ENCODE assay signal across 14 cellular contexts in the genomic region with DNA sequence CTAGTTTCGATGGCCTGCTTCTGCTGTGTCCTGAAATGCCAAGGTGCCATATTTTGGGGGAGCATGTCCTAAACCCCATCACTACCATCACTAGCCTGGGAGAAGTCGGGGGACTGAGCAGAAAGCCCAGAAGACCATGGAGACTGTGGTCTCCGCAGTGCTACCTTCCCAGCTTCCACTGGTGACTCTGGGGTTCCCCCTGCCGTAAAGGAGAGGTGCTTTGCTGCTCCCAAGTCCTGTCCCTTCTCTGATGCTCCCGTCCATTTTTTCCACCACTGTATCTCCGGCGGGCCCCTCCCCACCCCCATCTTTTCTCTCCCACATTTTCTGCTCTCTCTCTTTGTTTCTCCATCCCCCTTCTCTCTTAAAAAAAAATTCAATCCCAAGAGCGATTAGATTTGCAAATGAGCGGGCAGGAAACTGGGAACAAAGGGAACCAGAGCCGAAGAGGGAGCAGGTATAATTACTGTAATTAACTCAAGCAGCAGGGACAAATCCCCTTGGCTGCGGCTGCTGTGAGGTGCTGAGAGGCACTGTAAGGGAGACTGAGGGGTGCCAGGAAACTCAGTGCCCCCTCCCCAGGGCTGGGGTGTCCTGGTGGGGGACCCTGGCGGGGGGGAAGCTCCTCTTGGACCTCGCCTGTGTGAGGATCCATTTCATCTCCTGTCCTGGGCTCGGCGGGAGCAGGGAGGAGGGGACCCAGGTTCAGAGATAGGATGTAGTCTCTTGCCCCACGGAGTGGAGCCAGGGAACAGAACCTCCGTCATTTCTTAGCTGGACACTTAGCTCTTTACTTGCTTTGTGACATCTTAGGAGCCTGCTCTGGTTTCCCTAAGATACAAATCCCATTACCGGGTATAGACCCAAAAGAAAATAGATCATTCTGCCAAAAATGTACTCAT.
DNase-seq lines count a peak whose midpoint lies in the region; ATAC-seq, FAIRE-seq and TF ChIP-seq lines count a peak whose summit lies in the region.
"Had no signal": no experiment of that assay in that cellular context is flagged by ENCODE, and none has a peak within 500 bp of the region (broad histone marks: within the 10 kb centered on the region; RNA-seq: fewer than 3 reads in every experiment).

No MANE protein-coding gene starts in this region.

- no peaks in the 10 kb centered on the region for H3K4me1 ChIP-seq in Panc1 (ENCODE audit: control insufficient read depth, insufficient read depth, low read length)
- H3K4me1 ChIP-seq: heart right ventricle had no signal

- TF ChIP-seq CTCF in AG09309 (IDR thresholded peaks at IDR 0.05; ENCODE audit: control insufficient read depth, insufficient read depth, low read depth, low read length, missing control alignments): peak; percentile 23
- peak; percentile 12 for TF ChIP-seq CTCF in Panc1 (IDR thresholded peaks at IDR 0.05)

- no peak for TF ChIP-seq POLR2A in H54 (IDR thresholded peaks at IDR 0.05; ENCODE audit: low read depth, low read length)
- no peak for TF ChIP-seq POLR2A in erythroblast (IDR thresholded peaks at IDR 0.05; ENCODE audit: low read length)

- DNase-seq in AG09309 (ENCODE audit: low read depth) (no peak), M059J (ENCODE audit: low read depth) (peak; percentile 3), Panc1 (ENCODE audit: low read depth, low spot score) (no peak), H54 (ENCODE audit: insufficient read length, low spot score) (no peak), erythroblast (lab: John Stamatoyannopoulos, UW) (no peak), RPMI8226 (no peak)
- DNase-seq: activated effector memory CD4-positive, alpha-beta T cell treated with Interleukin-2 at 50 U/mL for 16 hours; AML-193; heart right ventricle had no signal

- no peak for ATAC-seq in Panc1
- ATAC-seq in HG02763 (IDR thresholded peaks at IDR 0.05; ENCODE audit: unreplicated experiment): no peak
- ATAC-seq: heart right ventricle; stimulated activated effector memory CD8-positive, alpha-beta T cell treated with anti-CD3 and anti-CD28 coated beads, Interleukin-12 subunit alpha, Interleukin-12 subunit beta, amount 100 ng/mL, for 72 hours had no signal

- CTCF ChIA-PET in Panc1 (lab: Charles Lee): no interaction called here

- intact Hi-C loops in Panc1 (cut with micrococcal nuclease; ENCODE audit: unreplicated experiment): no loop called here

- no peak overlapping the region for H3K4me3 ChIP-seq in AG09309 (ENCODE audit: control insufficient read depth, low read depth, low read length)
- H3K4me3 ChIP-seq in Panc1 (ENCODE audit: low read depth in 2 of 2, low read length in 2 of 2): no peak overlapping the region
- peak overlapping the region; percentile 17; the same call in 1 of the 2 replicates for H3K4me3 ChIP-seq in iPS-18c (ENCODE audit: insufficient read depth, low read depth, low read length)
- H3K4me3 ChIP-seq: coronary artery, heart right ventricle had no signal

- in situ Hi-C loops in Panc1 (cut with HindIII; ENCODE audit: low pct_unique_long_range_greater_than_20kb, low sequenced_read_pairs): no loop called here

- H3K9me3 ChIP-seq in Panc1 (ENCODE audit: control insufficient read depth, insufficient read depth, low read depth, low read length) (no peaks in the 10 kb centered on the region), iPS-18c (ENCODE audit: control insufficient read depth, insufficient read depth, low read length) (no peaks in the 10 kb centered on the region)
- H3K9me3 ChIP-seq: heart right ventricle had no signal

- H3K36me3 ChIP-seq in Panc1 (ENCODE audit: control insufficient read depth, insufficient read depth, low read length): no peaks in the 10 kb centered on the region
- H3K36me3 ChIP-seq: heart right ventricle had no signal

- FAIRE-seq in H54 (lab: Jason Lieb, UNC): no peak

- no peaks in the 10 kb centered on the region; the same call in 1 of the 2 replicates for H3K27me3 ChIP-seq in Panc1 (ENCODE audit: control insufficient read depth, insufficient read depth, low read length)

- POLR2A ChIA-PET in Panc1 (lab: Charles Lee): no interaction called here

- no TSS peak for BruUV-seq in Panc1 (replicated peaks; lab: Mats Ljungman, UMichigan)

- H3K27ac ChIP-seq in Panc1 (ENCODE audit: low read length): no peak overlapping the region
- H3K27ac ChIP-seq: coronary artery, heart right ventricle, VCaP had no signal
